Comparison of ENCODE assay signal across 1 cellular context in the genomic region with DNA sequence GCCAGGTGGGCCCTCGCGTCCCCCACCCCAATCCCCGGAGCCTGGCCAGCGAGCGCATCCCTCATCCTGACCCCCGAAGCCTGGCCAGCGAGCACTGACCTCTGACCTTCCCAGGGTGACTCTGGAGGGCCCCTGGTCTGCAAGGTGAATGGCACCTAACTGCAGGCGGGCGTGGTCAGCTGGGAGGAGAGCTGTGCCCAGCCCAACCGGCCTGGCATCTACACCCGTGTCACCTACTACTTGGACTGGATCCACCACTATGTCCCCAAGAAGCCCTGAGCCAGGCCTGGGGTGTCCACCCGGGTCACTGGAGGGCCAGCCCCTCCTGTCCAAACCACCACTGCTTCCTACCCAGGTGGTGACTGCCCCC.
TF ChIP-seq lines count a peak whose summit lies in the region.

No MANE protein-coding gene starts in this region.

TF ChIP-seq in H1, 55 proteins besides CTCF, POLR2A, EP300 and RAD21:
- TF ChIP-seq SP2 (IDR thresholded peaks at IDR 0.05; ENCODE audit: low read length) = no peak
- no peak for TF ChIP-seq POU5F1 (IDR thresholded peaks at IDR 0.05; ENCODE audit: low read depth, low read length)
- TF ChIP-seq GABPA (IDR thresholded peaks at IDR 0.05; ENCODE audit: borderline replicate concordance, insufficient read depth, low read length) = no peak
- no peak for TF ChIP-seq MAFK (IDR thresholded peaks at IDR 0.05; ENCODE audit: low read depth, low read length)
- TF ChIP-seq, protein P1, sequence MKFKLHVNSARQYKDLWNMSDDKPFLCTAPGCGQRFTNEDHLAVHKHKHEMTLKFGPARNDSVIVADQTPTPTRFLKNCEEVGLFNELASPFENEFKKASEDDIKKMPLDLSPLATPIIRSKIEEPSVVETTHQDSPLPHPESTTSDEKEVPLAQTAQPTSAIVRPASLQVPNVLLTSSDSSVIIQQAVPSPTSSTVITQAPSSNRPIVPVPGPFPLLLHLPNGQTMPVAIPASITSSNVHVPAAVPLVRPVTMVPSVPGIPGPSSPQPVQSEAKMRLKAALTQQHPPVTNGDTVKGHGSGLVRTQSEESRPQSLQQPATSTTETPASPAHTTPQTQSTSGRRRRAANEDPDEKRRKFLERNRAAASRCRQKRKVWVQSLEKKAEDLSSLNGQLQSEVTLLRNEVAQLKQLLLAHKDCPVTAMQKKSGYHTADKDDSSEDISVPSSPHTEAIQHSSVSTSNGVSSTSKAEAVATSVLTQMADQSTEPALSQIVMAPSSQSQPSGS (IDR thresholded peaks at IDR 0.05; ENCODE audit: low read length) = no peak
- TF ChIP-seq EZH2 (IDR thresholded peaks at IDR 0.05; ENCODE audit: low read depth, low read length, severe bottlenecking) = no peak
- no peak for TF ChIP-seq SP1 (IDR thresholded peaks at IDR 0.05; ENCODE audit: low read depth, low read length)
- no peak for TF ChIP-seq SP4 (IDR thresholded peaks at IDR 0.05; ENCODE audit: low read length)
- no peak for TF ChIP-seq RNF2 (IDR thresholded peaks at IDR 0.05; ENCODE audit: borderline replicate concordance, low read depth, low read length, missing control alignments, poor library complexity, severe bottlenecking)
- TF ChIP-seq BACH1 (IDR thresholded peaks at IDR 0.05; ENCODE audit: low read length) = no peak
- TF ChIP-seq TAF7 (optimal IDR thresholded peaks at IDR 0.05; ENCODE audit: borderline replicate concordance, low read depth, low read length) = no peak
- TF ChIP-seq CBX8 (IDR thresholded peaks at IDR 0.05; ENCODE audit: borderline replicate concordance, low read depth, low read length) = no peak
- no peak for TF ChIP-seq JUND (IDR thresholded peaks at IDR 0.05; ENCODE audit: low read length)
- no peak for TF ChIP-seq TEAD4 (IDR thresholded peaks at IDR 0.05; ENCODE audit: low read depth, low read length)
- no peak for TF ChIP-seq CEBPB (IDR thresholded peaks at IDR 0.05; ENCODE audit: low read depth, low read length)
- no peak for TF ChIP-seq BCL11A (IDR thresholded peaks at IDR 0.05; ENCODE audit: low read depth in 2 of 2, low read length in 2 of 2)
- no peak for TF ChIP-seq YY1 (IDR thresholded peaks at IDR 0.05; ENCODE audit: low read depth, low read length)
